In genomic region chr4:1288786-1289185, GRCh38 we compare ENCODE assay signal across 8 cellular contexts. TPM values are rescaled to one million over a fixed set of nuclear protein-coding genes. Genes with fewer than 3 reads are reported as not detected.
DNase-seq lines count a peak whose midpoint lies in the region; TF ChIP-seq lines count a peak whose summit lies in the region.

No MANE protein-coding gene starts in this region.

- H3K9me3 ChIP-seq in OCI-LY3 (ENCODE audit: insufficient read depth, low read length) (0 out of 2 replicates have a peak, but pooled peaks cover 4% of the 10 kb centered on the region), thyroid gland (no peaks in the 10 kb centered on the region)

- H3K9ac ChIP-seq in OCI-LY3 (ENCODE audit: low read length) = peak overlapping the region; percentile 86

- intact Hi-C loops in thyroid gland (cut with DNase I) = loop anchor here (10.0 kb wide), 1 partner anchor 56 kb away; the partner anchor contains the start of gene UVSSA

- peaks cover 45% of the 10 kb centered on the region for H3K79me2 ChIP-seq in OCI-LY3 (ENCODE audit: low read length)

- H3K4me1 ChIP-seq in OCI-LY3 (ENCODE audit: low read length) = peaks cover 22% of the 10 kb centered on the region
- peaks cover 20 to 27% of the 10 kb centered on the region in 2 donors for H3K4me1 ChIP-seq in thyroid gland

- TF ChIP-seq POLR2A in thyroid gland (IDR thresholded peaks at IDR 0.05) = no peak

- TF ChIP-seq CTCF in OCI-LY3 (IDR thresholded peaks at IDR 0.05; ENCODE audit: low read depth, low read length) (no peak), osteocyte (IDR thresholded peaks at IDR 0.05) (no peak), thyroid gland (IDR thresholded peaks at IDR 0.05) (no peak)

- no peaks in the 10 kb centered on the region for H3K27me3 ChIP-seq in OCI-LY3 (ENCODE audit: low read depth, low read length)
- H3K27me3 ChIP-seq in thyroid gland = no peaks in the 10 kb centered on the region

- peaks cover 33% of the 10 kb centered on the region for H3K4me1 Mint-ChIP-seq in osteocyte (ENCODE audit: unreplicated experiment)

- peak overlapping the region; percentile 69 for H3K27ac Mint-ChIP-seq in osteocyte (ENCODE audit: unreplicated experiment)

- H3K4me2 ChIP-seq in OCI-LY3 (ENCODE audit: low read length) = peak overlapping the region; percentile 77

- H3K4me3 Mint-ChIP-seq in osteocyte (ENCODE audit: unreplicated experiment) = peak overlapping the region; percentile 85

- DNase-seq in DMS53 treated with DMSO at 0.1 percent for 48 hours (lab: John Stamatoyannopoulos, UW; ENCODE audit: unreplicated experiment) (peak; percentile 38), epithelial cell of prostate (ENCODE audit: low read depth, low spot score) (no peak), osteocyte (ENCODE audit: extremely low spot score, unreplicated experiment) (no peak), thyroid gland (no peak), occipital lobe (lab: John Stamatoyannopoulos, UW) (no peak), iPS-NIHi11 (ENCODE audit: low spot score) (no peak)
- no peak for DNase-seq in NK-92 treated with Interleukin-12 subunit alpha and Interleukin-12 subunit beta, amount 100 ng/mL, for 24 hours (lab: John Stamatoyannopoulos, UW)

- 52 to 66% methylated on average over 7 of the region's 7 CpGs for WGBS in thyroid gland, 2 donors

- H3K36me3 ChIP-seq in OCI-LY3 (replicated peaks; ENCODE audit: low read depth, low read length) (no peaks in the 10 kb centered on the region), thyroid gland (no peaks in the 10 kb centered on the region)

- H3K4me3 ChIP-seq in OCI-LY3 (ENCODE audit: low read length) (peak overlapping the region; percentile 93), thyroid gland (replicated peaks in 1 of 3) (peak overlapping the region in 1 of 3 donors; percentile 89)

- no peak overlapping the region for H2AFZ ChIP-seq in OCI-LY3 (ENCODE audit: low read depth, low read length)

- H3K27me3 Mint-ChIP-seq in osteocyte (ENCODE audit: unreplicated experiment) = no peaks in the 10 kb centered on the region

- H4K20me1 ChIP-seq in OCI-LY3 (ENCODE audit: insufficient read depth, low read length) = peaks cover 25% of the 10 kb centered on the region

- no peaks in the 10 kb centered on the region for H3K9me3 Mint-ChIP-seq in osteocyte (ENCODE audit: unreplicated experiment)

- H3K36me3 Mint-ChIP-seq in osteocyte (ENCODE audit: unreplicated experiment) = no peaks in the 10 kb centered on the region

- H3K27ac ChIP-seq in OCI-LY3 (ENCODE audit: low read length) (no peak overlapping the region), epithelial cell of prostate (peak overlapping the region; percentile 74), thyroid gland (peak overlapping the region in 1 of 3 donors; percentile 74)

RNA-seq across cellular contexts. Expression of gene MAEA, which starts 0.9 kb away (rescaled TPM):
- 62.5 and 62.9 TPM in 2 replicates for total RNA-seq in osteocyte
- total RNA-seq in thyroid gland = 10 to 100 TPM; 85.3 to 99.5 (median 87.3) TPM
- total RNA-seq in occipital lobe = 27.9 TPM

RNA-seq across cellular contexts. Expression of gene CTBP1, which starts 39.9 kb away (rescaled TPM):
- total RNA-seq in osteocyte (172 and 176 TPM in 2 replicates), thyroid gland (100 to 1,000 TPM; 102 to 226 (median 177) TPM), occipital lobe (237 TPM)

RNA-seq across cellular contexts. Expression of gene UVSSA, which starts 58.2 kb away (rescaled TPM):
- total RNA-seq in osteocyte = 25.3 and 26.7 TPM in 2 replicates
- 10 to 100 TPM; 16.7 to 38.7 (median 27.7) TPM for total RNA-seq in thyroid gland
- 9.5 TPM for total RNA-seq in occipital lobe
